In genomic region chr10:79202188-79203013, GRCh38 we compare ENCODE assay signal across 9 cellular contexts.
DNase-seq lines count a peak whose midpoint lies in the region; ATAC-seq and TF ChIP-seq lines count a peak whose summit lies in the region.
"Had no signal": no experiment of that assay in that cellular context is flagged by ENCODE, and none has a peak within 500 bp of the region (broad histone marks: within the 10 kb centered on the region; RNA-seq: fewer than 3 reads in every experiment).

No MANE protein-coding gene starts in this region.

- TF ChIP-seq CTCF in hepatocyte (IDR thresholded peaks at IDR 0.05; ENCODE audit: poor library complexity) (peak; percentile 46), coronary artery (IDR thresholded peaks at IDR 0.05) (no peak)

- H3K27ac Mint-ChIP-seq in activated T-cell treated with anti-CD3 and anti-CD28 coated beads, Interleukin-2, amount 50 U/mL, for 24 hours = no peak overlapping the region

- no peaks in the 10 kb centered on the region for H3K9me3 Mint-ChIP-seq in activated T-cell treated with anti-CD3 and anti-CD28 coated beads, Interleukin-2, amount 50 U/mL, for 24 hours

- 62% methylated on average over 8 of the region's 9 CpGs for WGBS in hepatocyte (ENCODE audit: low lambda C conversion rate, missing lambda C conversion rate)

- no peak overlapping the region for H3K27ac ChIP-seq in hepatocyte
- no peak overlapping the region for H3K27ac ChIP-seq in coronary artery

- H3K4me1 Mint-ChIP-seq in activated T-cell treated with anti-CD3 and anti-CD28 coated beads, Interleukin-2, amount 50 U/mL, for 24 hours (ENCODE audit: low read depth) = no peaks in the 10 kb centered on the region

- no peaks in the 10 kb centered on the region for H3K36me3 Mint-ChIP-seq in activated T-cell treated with anti-CD3 and anti-CD28 coated beads, Interleukin-2, amount 50 U/mL, for 24 hours (ENCODE audit: low read depth)

- peaks cover 36% of the 10 kb centered on the region for H3K79me2 ChIP-seq in hepatocyte

- no peak overlapping the region for H3K4me3 Mint-ChIP-seq in activated T-cell treated with anti-CD3 and anti-CD28 coated beads, Interleukin-2, amount 50 U/mL, for 24 hours

- H3K27me3 ChIP-seq in hepatocyte = no peaks in the 10 kb centered on the region

- H4K20me1 ChIP-seq in hepatocyte (ENCODE audit: insufficient read depth, poor library complexity, severe bottlenecking) = peaks cover 16% of the 10 kb centered on the region

- no peak overlapping the region for H2AFZ ChIP-seq in hepatocyte

- no peaks in the 10 kb centered on the region for H3K36me3 ChIP-seq in hepatocyte (replicated peaks; ENCODE audit: insufficient read depth, low read depth)

- no peaks in the 10 kb centered on the region for H3K9me3 ChIP-seq in hepatocyte (ENCODE audit: low read depth)
- H3K9me3 ChIP-seq: Caco-2 had no signal

- DNase-seq in SHP77 (lab: John Stamatoyannopoulos, UW) = peak; percentile 9 to 30
- no peak for DNase-seq in SHP77 treated with DMSO at 0.1 percent for 48 hours (lab: John Stamatoyannopoulos, UW)
- DNase-seq in NCI-H1694 treated with DMSO at 0.1 percent for 48 hours (lab: John Stamatoyannopoulos, UW) = peak; percentile 38
- peak; percentile 46 for DNase-seq in activated T-cell treated with anti-CD3 and anti-CD28 coated beads, Interleukin-2, amount 50 U/mL, for 24 hours
- peak; percentile 61 for DNase-seq in hepatocyte (ENCODE audit: low spot score)
- peak; percentile 13 for DNase-seq in stimulated activated CD8-positive, alpha-beta memory T cell treated with anti-CD3 and anti-CD28 coated beads, Interleukin-4, amount 100 ng/mL, for 24 hours (ENCODE audit: low read depth)
- DNase-seq in coronary artery (ENCODE audit: low spot score) = no peak

- no peak overlapping the region for H3K4me2 ChIP-seq in hepatocyte

- no peaks in the 10 kb centered on the region for H3K27me3 Mint-ChIP-seq in activated T-cell treated with anti-CD3 and anti-CD28 coated beads, Interleukin-2, amount 50 U/mL, for 24 hours

- H3K9me2 ChIP-seq in hepatocyte (replicated peaks; ENCODE audit: insufficient read depth) = no peaks in the 10 kb centered on the region

- H3K4me3 ChIP-seq in hepatocyte (no peak overlapping the region), coronary artery (no peak overlapping the region)

- ATAC-seq in HG03571 (IDR thresholded peaks at IDR 0.05; ENCODE audit: unreplicated experiment) = no peak

- peaks cover 4% of the 10 kb centered on the region for H3K4me1 ChIP-seq in hepatocyte (ENCODE audit: insufficient read depth)
- H3K4me1 ChIP-seq: Caco-2 had no signal

Comparison
In these comparisons a context has a peak if more than half of its experiments do, and no peak if none do; other contexts are left out.
1. DNase-seq: peak in SHP77 (2 of 2), NCI-H1694 treated with DMSO at 0.1 percent for 48 hours (single experiment), activated T-cell treated with anti-CD3 and anti-CD28 coated beads, Interleukin-2, amount 50 U/mL, for 24 hours (single experiment), hepatocyte (single experiment) and stimulated activated CD8-positive, alpha-beta memory T cell treated with anti-CD3 and anti-CD28 coated beads, Interleukin-4, amount 100 ng/mL, for 24 hours (single experiment); none in SHP77 treated with DMSO at 0.1 percent for 48 hours (single experiment) and coronary artery (single experiment).